ENCODE assay signal across 13 cellular contexts in genomic region chr13:20519887-20520286, GRCh38.
"Had no signal": no experiment of that assay in that cellular context is flagged by ENCODE, and none has a peak within 500 bp of the region (broad histone marks: within the 10 kb centered on the region; RNA-seq: fewer than 3 reads in every experiment).

No MANE protein-coding gene starts in this region.

- H3K4me3 Mint-ChIP-seq: activated T-helper 17 cell treated with anti-CD3 and anti-CD28 coated beads, Interleukin-2, amount 50 U/mL, for 72 hours; naive thymus-derived CD8-positive, alpha-beta T cell had no signal

- H3K9me3 Mint-ChIP-seq: activated T-helper 17 cell treated with anti-CD3 and anti-CD28 coated beads, Interleukin-2, amount 50 U/mL, for 72 hours; naive thymus-derived CD8-positive, alpha-beta T cell had no signal

- H3K9me3 ChIP-seq: mucosa of descending colon, neutrophil, tibial nerve had no signal

- H3K27me3 Mint-ChIP-seq: activated T-helper 17 cell treated with anti-CD3 and anti-CD28 coated beads, Interleukin-2, amount 50 U/mL, for 72 hours; naive thymus-derived CD8-positive, alpha-beta T cell had no signal

- H3K27me3 ChIP-seq: tibial nerve had no signal

- ATAC-seq: activated T-helper 17 cell treated with anti-CD3 and anti-CD28 coated beads, Interleukin-2, amount 50 U/mL, for 72 hours; mucosa of descending colon; naive thymus-derived CD8-positive, alpha-beta T cell had no signal

- FAIRE-seq: astrocyte had no signal

- H3K27ac Mint-ChIP-seq: activated T-helper 17 cell treated with anti-CD3 and anti-CD28 coated beads, Interleukin-2, amount 50 U/mL, for 72 hours; naive thymus-derived CD8-positive, alpha-beta T cell had no signal

- H3K79me2 ChIP-seq: parathyroid adenoma had no signal

- H3K4me3 ChIP-seq: mucosa of descending colon, tibial nerve had no signal

- H3K4me1 ChIP-seq: parathyroid adenoma had no signal

- H2AFZ ChIP-seq: parathyroid adenoma had no signal

- DNase-seq: activated naive CD4-positive, alpha-beta T cell treated with Interleukin-2 at 50 U/mL for 16 hours; dermis blood vessel endothelial cell; mucosa of descending colon; naive thymus-derived CD8-positive, alpha-beta T cell; stimulated activated CD4-positive, alpha-beta T cell treated with anti-CD3 and anti-CD28 coated beads, Interleukin-4, amount 100 ng/mL, for 24 hours; stimulated activated naive CD4-positive, alpha-beta T cell treated with Interleukin-2 at 50 U/mL for 16 hours; substantia nigra had no signal

- H3K9ac ChIP-seq: parathyroid adenoma had no signal

- H3K36me3 ChIP-seq: neutrophil had no signal

- H3K27ac ChIP-seq: epithelial cell of prostate, neutrophil, parathyroid adenoma had no signal
